ENCODE assay signal across 38 cellular contexts in the genomic region with DNA sequence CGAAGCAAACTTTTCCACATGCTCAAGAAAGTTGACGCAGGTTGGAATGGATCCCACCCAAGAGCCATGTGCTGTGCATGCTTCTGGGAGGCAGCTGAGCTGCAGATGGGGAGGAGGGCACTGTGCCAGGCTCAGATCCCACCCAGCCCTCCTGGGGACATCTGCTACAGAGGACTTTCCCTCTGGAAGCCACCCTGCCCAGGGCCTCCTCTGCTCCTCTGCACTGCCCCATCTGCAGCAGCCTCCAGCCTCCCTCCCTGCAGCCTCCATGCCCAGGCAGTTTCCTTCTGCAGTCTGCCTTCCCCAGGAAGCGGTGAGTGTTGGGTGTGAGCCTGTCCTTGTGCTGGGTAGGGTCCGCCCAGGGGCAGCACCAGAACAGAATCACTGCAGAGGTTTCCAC.
"Had no signal": no experiment of that assay in that cellular context is flagged by ENCODE, and none has a peak within 500 bp of the region (broad histone marks: within the 10 kb centered on the region; RNA-seq: fewer than 3 reads in every experiment).

No MANE protein-coding gene starts in this region.

- H3K4me1 Mint-ChIP-seq: activated CD4-positive, alpha-beta T cell treated with anti-CD3 and anti-CD28 coated beads for 36 hours; activated CD4-positive, alpha-beta T cell treated with anti-CD3 and anti-CD28 coated beads, Interleukin-2, amount 10 ng/mL, durations not matched to agents 24 days and 14 days; activated CD8-positive, alpha-beta memory T cell treated with anti-CD3 and anti-CD28 coated beads, Interleukin-2, amount 10 ng/mL, durations not matched to agents 7 days and 5 days; activated naive CD4-positive, alpha-beta T cell treated with anti-CD3 and anti-CD28 coated beads, Interleukin-2, amount 50 U/mL, for 24 hours; activated naive CD8-positive, alpha-beta T cell treated with anti-CD3 and anti-CD28 coated beads for 36 hours; activated naive CD8-positive, alpha-beta T cell treated with anti-CD3 and anti-CD28 coated beads, Interleukin-2, amount 50 U/mL, for 24 hours; brain; central memory CD8-positive, alpha-beta T cell; T-helper 17 cell had no signal

- H3K27ac Mint-ChIP-seq: activated CD4-positive, alpha-beta memory T cell treated with anti-CD3 and anti-CD28 coated beads for 36 hours; activated CD4-positive, alpha-beta T cell treated with anti-CD3 and anti-CD28 coated beads for 36 hours; activated CD4-positive, alpha-beta T cell treated with anti-CD3 and anti-CD28 coated beads, Interleukin-2, amount 10 ng/mL, durations not matched to agents 24 days and 14 days; activated CD8-positive, alpha-beta memory T cell treated with anti-CD3 and anti-CD28 coated beads, Interleukin-2, amount 10 ng/mL, durations not matched to agents 7 days and 5 days; activated CD8-positive, alpha-beta T cell treated with anti-CD3 and anti-CD28 coated beads, Interleukin-2, amount 10 ng/mL, durations not matched to agents 7 days and 5 days; activated naive CD4-positive, alpha-beta T cell treated with anti-CD3 and anti-CD28 coated beads for 36 hours; activated naive CD4-positive, alpha-beta T cell treated with anti-CD3 and anti-CD28 coated beads, Interleukin-2, amount 50 U/mL, for 24 hours; activated naive CD8-positive, alpha-beta T cell treated with anti-CD3 and anti-CD28 coated beads for 36 hours; activated naive CD8-positive, alpha-beta T cell treated with anti-CD3 and anti-CD28 coated beads, Interleukin-2, amount 50 U/mL, for 24 hours; activated T-helper 1 cell treated with anti-CD3 and anti-CD28 coated beads, Interleukin-12 subunit alpha, Interleukin-12 subunit beta, Interleukin-2, Interleukin-4 antibody, amounts not matched to agents 30 ng/mL and 10 ng/mL and 1 ng/mL, durations not matched to agents 14 hours and 24 hours and 36 hours; activated T-helper 2 cell treated with anti-CD3 and anti-CD28 coated beads, Interferon-gamma antibody, Interleukin-2, Interleukin-4, amounts not matched to agents 10 μg/mL and 5 μg/mL and 100 μg/mL, durations not matched to agents 14 hours and 24 hours and 36 hours; brain; dendritic cell treated with granulocyte-macrophage colony-stimulating factor and Interleukin-4, amounts not matched to agents 40 ng/mL and 50 ng/mL, for 4 days; T-helper 17 cell; T-helper 2 cell treated with Interferon-gamma antibody and Interleukin-4, amounts not matched to agents 5 μg/mL and 100 μg/mL, for 36 hours had no signal

- H3K9me3 ChIP-seq: adrenal gland had no signal

- H3K4me3 ChIP-seq: adrenal gland, ascending aorta, breast epithelium, cardiac muscle cell, coronary artery, dorsolateral prefrontal cortex, esophagus muscularis mucosa, gastroesophageal sphincter had no signal

- H3K9me3 Mint-ChIP-seq: activated CD4-positive, alpha-beta memory T cell treated with anti-CD3 and anti-CD28 coated beads for 36 hours; activated naive CD8-positive, alpha-beta T cell treated with anti-CD3 and anti-CD28 coated beads, Interleukin-2, amount 50 U/mL, for 24 hours; activated T-helper 1 cell treated with anti-CD3 and anti-CD28 coated beads, Interleukin-12 subunit alpha, Interleukin-12 subunit beta, Interleukin-2, Interleukin-4 antibody, amounts not matched to agents 30 ng/mL and 10 ng/mL and 1 ng/mL, durations not matched to agents 14 hours and 24 hours and 36 hours; activated T-helper 2 cell treated with anti-CD3 and anti-CD28 coated beads, Interferon-gamma antibody, Interleukin-2, Interleukin-4, amounts not matched to agents 10 μg/mL and 5 μg/mL and 100 μg/mL, durations not matched to agents 14 hours and 24 hours and 36 hours; central memory CD8-positive, alpha-beta T cell; T-helper 2 cell treated with Interferon-gamma antibody and Interleukin-4, amounts not matched to agents 5 μg/mL and 100 μg/mL, for 36 hours had no signal

- H3K27ac ChIP-seq: adrenal gland, ascending aorta, breast epithelium, cardiac muscle cell, coronary artery, dorsolateral prefrontal cortex, esophagus muscularis mucosa, gastroesophageal sphincter, WERI-Rb-1 had no signal

- H3K36me3 Mint-ChIP-seq: activated CD4-positive, alpha-beta memory T cell treated with anti-CD3 and anti-CD28 coated beads for 36 hours; activated CD8-positive, alpha-beta memory T cell treated with anti-CD3 and anti-CD28 coated beads, Interleukin-2, amount 10 ng/mL, durations not matched to agents 7 days and 5 days; activated naive CD4-positive, alpha-beta T cell treated with anti-CD3 and anti-CD28 coated beads, Interleukin-2, amount 50 U/mL, for 24 hours; activated naive CD8-positive, alpha-beta T cell treated with anti-CD3 and anti-CD28 coated beads for 36 hours; brain had no signal

- ATAC-seq: activated CD4-positive, alpha-beta T cell treated with anti-CD3 and anti-CD28 coated beads for 36 hours; activated CD8-positive, alpha-beta memory T cell treated with anti-CD3 and anti-CD28 coated beads, Interleukin-2, amount 10 ng/mL, durations not matched to agents 7 days and 5 days; activated CD8-positive, alpha-beta T cell treated with anti-CD3 and anti-CD28 coated beads, Interleukin-2, amount 10 ng/mL, durations not matched to agents 7 days and 5 days; activated naive CD8-positive, alpha-beta T cell treated with anti-CD3 and anti-CD28 coated beads, Interleukin-2, amount 50 U/mL, for 24 hours; gastroesophageal sphincter; T-helper 17 cell had no signal

- H3K36me3 ChIP-seq: adrenal gland, ascending aorta, breast epithelium, cardiac muscle cell, esophagus muscularis mucosa, gastroesophageal sphincter, WERI-Rb-1 had no signal

- H3K4me1 ChIP-seq: adrenal gland, ascending aorta, breast epithelium, esophagus muscularis mucosa, gastroesophageal sphincter had no signal

- DNase-seq: activated CD4-positive, alpha-beta memory T cell treated with anti-CD3 and anti-CD28 coated beads for 36 hours; activated CD4-positive, alpha-beta T cell treated with anti-CD3 and anti-CD28 coated beads for 36 hours; activated CD4-positive, alpha-beta T cell treated with anti-CD3 and anti-CD28 coated beads, Interleukin-2, amount 10 ng/mL, durations not matched to agents 24 days and 14 days; activated CD4-positive, CD25-positive, alpha-beta regulatory T cell; activated CD4-positive, CD25-positive, alpha-beta regulatory T cell treated with anti-CD3 and anti-CD28 coated beads, Interleukin-2, amount 50 U/mL, for 72 hours; activated CD8-positive, alpha-beta memory T cell treated with anti-CD3 and anti-CD28 coated beads, Interleukin-2, amount 10 ng/mL, durations not matched to agents 7 days and 5 days; activated CD8-positive, alpha-beta memory T cell treated with anti-CD3 and anti-CD28 coated beads, Interleukin-2, amount 50 U/mL, for 4 hours; activated CD8-positive, alpha-beta T cell treated with anti-CD3 and anti-CD28 coated beads, Interleukin-2, amount 10 ng/mL, durations not matched to agents 7 days and 5 days; activated effector memory CD4-positive, alpha-beta T cell treated with anti-CD3 and anti-CD28 coated beads, Interleukin-2, amount 50 U/mL, for 16 hours; activated naive CD4-positive, alpha-beta T cell treated with anti-CD3 and anti-CD28 coated beads for 36 hours; activated naive CD8-positive, alpha-beta T cell treated with anti-CD3 and anti-CD28 coated beads for 36 hours; activated naive CD8-positive, alpha-beta T cell treated with anti-CD3 and anti-CD28 coated beads, Interleukin-2, amount 50 U/mL, for 24 hours; activated T-cell treated with anti-CD3 and anti-CD28 coated beads, Interleukin-2, amount 50 U/mL, for 1 hour; activated T-cell treated with anti-CD3 and anti-CD28 coated beads, Interleukin-2, amount 50 U/mL, for 48 hours; adrenal gland; amygdala; dorsolateral prefrontal cortex; effector memory CD4-positive, alpha-beta T cell; erythroblast; foreskin melanocyte; SW 1271; T-helper 1 cell; T-helper 17 cell; T1000; WERI-Rb-1 had no signal

- H3K27me3 ChIP-seq: adrenal gland, ascending aorta, breast epithelium, cardiac muscle cell, dorsolateral prefrontal cortex, esophagus muscularis mucosa, gastroesophageal sphincter had no signal

- H3K27me3 Mint-ChIP-seq: activated CD8-positive, alpha-beta memory T cell treated with anti-CD3 and anti-CD28 coated beads, Interleukin-2, amount 10 ng/mL, durations not matched to agents 7 days and 5 days had no signal

- H3K4me3 Mint-ChIP-seq: activated CD4-positive, alpha-beta memory T cell treated with anti-CD3 and anti-CD28 coated beads for 36 hours; activated CD4-positive, alpha-beta T cell treated with anti-CD3 and anti-CD28 coated beads for 36 hours; activated CD4-positive, alpha-beta T cell treated with anti-CD3 and anti-CD28 coated beads, Interleukin-2, amount 10 ng/mL, durations not matched to agents 24 days and 14 days; activated CD8-positive, alpha-beta memory T cell treated with anti-CD3 and anti-CD28 coated beads, Interleukin-2, amount 10 ng/mL, durations not matched to agents 7 days and 5 days; activated CD8-positive, alpha-beta T cell treated with anti-CD3 and anti-CD28 coated beads, Interleukin-2, amount 10 ng/mL, durations not matched to agents 7 days and 5 days; activated naive CD4-positive, alpha-beta T cell treated with anti-CD3 and anti-CD28 coated beads for 36 hours; activated naive CD4-positive, alpha-beta T cell treated with anti-CD3 and anti-CD28 coated beads, Interleukin-2, amount 50 U/mL, for 24 hours; activated naive CD8-positive, alpha-beta T cell treated with anti-CD3 and anti-CD28 coated beads for 36 hours; activated naive CD8-positive, alpha-beta T cell treated with anti-CD3 and anti-CD28 coated beads, Interleukin-2, amount 50 U/mL, for 24 hours; activated T-helper 1 cell treated with anti-CD3 and anti-CD28 coated beads, Interleukin-12 subunit alpha, Interleukin-12 subunit beta, Interleukin-2, Interleukin-4 antibody, amounts not matched to agents 30 ng/mL and 10 ng/mL and 1 ng/mL, durations not matched to agents 14 hours and 24 hours and 36 hours; brain; central memory CD8-positive, alpha-beta T cell; dendritic cell treated with granulocyte-macrophage colony-stimulating factor and Interleukin-4, amounts not matched to agents 40 ng/mL and 50 ng/mL, for 4 days; T-helper 17 cell; T-helper 2 cell treated with Interferon-gamma antibody and Interleukin-4, amounts not matched to agents 5 μg/mL and 100 μg/mL, for 36 hours had no signal
